ENCODE assay signal across 20 cellular contexts in genomic region chr2:216856666-216857065, GRCh38. TPM values are rescaled to one million over a fixed set of nuclear protein-coding genes. Genes with fewer than 3 reads are reported as not detected.
"Had no signal": no experiment of that assay in that cellular context is flagged by ENCODE, and none has a peak within 500 bp of the region (broad histone marks: within the 10 kb centered on the region; RNA-seq: fewer than 3 reads in every experiment).

No MANE protein-coding gene starts in this region.

- H3K27me3 ChIP-seq: body of pancreas, pancreas, sigmoid colon, upper lobe of right lung had no signal

- DNase-seq: activated CD4-positive, CD25-positive, alpha-beta regulatory T cell; activated gamma-delta T cell; amygdala; body of pancreas; caudate nucleus; hippocampal formation; pancreas; sigmoid colon; SK-N-SH; stimulated activated naive CD4-positive, alpha-beta T cell; T-helper 9 cell; upper lobe of right lung had no signal

- H3K27me3 Mint-ChIP-seq: activated naive CD4-positive, alpha-beta T cell treated with anti-CD3 and anti-CD28 coated beads, Interleukin-2, amount 50 U/mL, for 24 hours had no signal

- H3K9me3 Mint-ChIP-seq: activated naive CD4-positive, alpha-beta T cell treated with anti-CD3 and anti-CD28 coated beads, Interleukin-2, amount 50 U/mL, for 24 hours; activated T-cell treated with anti-CD3 and anti-CD28 coated beads, Interleukin-2, amount 50 U/mL, for 72 hours; mesothelial cell of epicardium had no signal

- H3K9ac ChIP-seq: SK-N-SH had no signal

- H3K4me2 ChIP-seq: SK-N-SH had no signal

- H3K27ac Mint-ChIP-seq: activated naive CD4-positive, alpha-beta T cell treated with anti-CD3 and anti-CD28 coated beads, Interleukin-2, amount 50 U/mL, for 24 hours; activated T-cell treated with anti-CD3 and anti-CD28 coated beads, Interleukin-2, amount 50 U/mL, for 72 hours; mesothelial cell of epicardium had no signal

- H3K9me3 ChIP-seq: body of pancreas, pancreas, sigmoid colon, SK-N-SH, upper lobe of right lung had no signal

- H3K36me3 ChIP-seq: pancreas, sigmoid colon, upper lobe of right lung had no signal

- H3K36me3 Mint-ChIP-seq: activated naive CD4-positive, alpha-beta T cell treated with anti-CD3 and anti-CD28 coated beads, Interleukin-2, amount 50 U/mL, for 24 hours; mesothelial cell of epicardium had no signal

- H3K27ac ChIP-seq: body of pancreas, epithelial cell of prostate, pancreas, sigmoid colon, upper lobe of right lung had no signal

- H3K4me1 ChIP-seq: body of pancreas, pancreas, upper lobe of right lung had no signal

- ATAC-seq: body of pancreas, pancreas had no signal

- H3K4me3 ChIP-seq: body of pancreas, lung, pancreas, sigmoid colon, upper lobe of right lung had no signal

- H3K4me3 Mint-ChIP-seq: activated naive CD4-positive, alpha-beta T cell treated with anti-CD3 and anti-CD28 coated beads, Interleukin-2, amount 50 U/mL, for 24 hours; activated T-cell treated with anti-CD3 and anti-CD28 coated beads, Interleukin-2, amount 50 U/mL, for 72 hours; mesothelial cell of epicardium had no signal

RNA-seq across cellular contexts. Expression of gene TNP1, which starts 3.2 kb away (rescaled TPM):
- total RNA-seq: activated CD8-positive, alpha-beta memory T cell treated with anti-CD3 and anti-CD28 coated beads for 36 hours; activated T-cell treated with anti-CD3 and anti-CD28 coated beads, Interleukin-2, amount 50 U/mL, for 72 hours; body of pancreas; dermis microvascular lymphatic vessel endothelial cell; lung; mesothelial cell of epicardium; pancreas; sigmoid colon; upper lobe of right lung had no signal
- polyA plus RNA-seq: keratinocyte, lung, pancreas, sigmoid colon, SK-N-SH had no signal
